In the genomic region with DNA sequence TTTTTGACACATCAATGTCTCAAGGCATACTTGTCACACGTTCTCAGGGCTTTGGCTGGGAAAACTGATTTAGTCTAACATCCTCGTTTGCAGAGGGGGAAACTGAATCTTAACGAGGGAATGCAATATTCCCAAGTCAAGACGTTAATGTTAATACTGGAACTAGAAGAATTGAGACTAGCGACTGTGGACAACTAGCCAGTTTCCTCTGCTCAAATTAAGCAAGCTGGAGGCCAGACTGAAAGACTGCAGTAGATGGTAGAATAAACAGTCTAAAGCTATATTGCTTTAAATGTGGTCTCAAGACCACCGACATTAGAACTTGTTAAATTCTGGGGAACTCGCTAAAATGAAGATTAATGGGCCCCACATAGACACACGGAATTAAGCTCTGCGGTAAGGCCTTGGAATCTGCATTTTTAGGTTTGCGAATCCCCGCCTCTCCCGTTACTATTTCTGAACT, we compare ENCODE assay signal across 8 cellular contexts. TPM values are rescaled to one million over a fixed set of nuclear protein-coding genes. Genes with fewer than 3 reads are reported as not detected.
DNase-seq lines count a peak whose midpoint lies in the region; ATAC-seq and TF ChIP-seq lines count a peak whose summit lies in the region.

No MANE protein-coding gene starts in this region.

- H4K20me1 ChIP-seq in GM23338 (replicated peaks; ENCODE audit: insufficient read depth) (peaks cover 12% of the 10 kb centered on the region), SU-DHL-6 (ENCODE audit: low read depth, low read length) (no peaks in the 10 kb centered on the region)

- H3K36me3 ChIP-seq in CD4-positive, CD25-positive, alpha-beta regulatory T cell (ENCODE audit: control insufficient read depth, insufficient read depth, low read length): peaks cover 19% of the 10 kb centered on the region
- H3K36me3 ChIP-seq in GM23338 (ENCODE audit: insufficient read depth) (peaks cover 24% of the 10 kb centered on the region), SU-DHL-6 (ENCODE audit: low read length) (peaks cover 17% of the 10 kb centered on the region), rectal smooth muscle tissue (ENCODE audit: control insufficient read depth, insufficient read depth, low read length) (peaks cover 2% of the 10 kb centered on the region)

- peak overlapping the region; percentile 98 to 99 (median 99) for H3K4me3 Mint-ChIP-seq in CD4-positive, CD25-positive, alpha-beta regulatory T cell
- peak overlapping the region; percentile 100 for H3K4me3 Mint-ChIP-seq in GM23338

- H3K9me3 ChIP-seq in CD4-positive, CD25-positive, alpha-beta regulatory T cell (ENCODE audit: control insufficient read depth in 2 of 2, low read length in 2 of 2): no peaks in the 10 kb centered on the region
- H3K9me3 ChIP-seq in SU-DHL-6 (ENCODE audit: insufficient read depth, low read length): no peaks in the 10 kb centered on the region

- H3K4me2 ChIP-seq in GM23338 (peak overlapping the region; percentile 77), SU-DHL-6 (ENCODE audit: low read depth, low read length, poor library complexity, severe bottlenecking) (peak overlapping the region; percentile 82)

- no peaks in the 10 kb centered on the region for H3K9me3 Mint-ChIP-seq in CD4-positive, CD25-positive, alpha-beta regulatory T cell
- no peaks in the 10 kb centered on the region for H3K9me3 Mint-ChIP-seq in GM23338

- no peaks in the 10 kb centered on the region for H3F3A ChIP-seq in GM23338 (replicated peaks; ENCODE audit: low read depth)
- H3F3A ChIP-seq in SU-DHL-6 (ENCODE audit: insufficient read depth): peaks cover 19% of the 10 kb centered on the region

- ATAC-seq in CD4-positive, CD25-positive, alpha-beta regulatory T cell (ENCODE audit: low read depth in 2 of 2): no peak
- ATAC-seq in GM23338 (no peak), foreskin keratinocyte (no peak), GM18907 (IDR thresholded peaks at IDR 0.05; ENCODE audit: unreplicated experiment) (no peak), GM18873 (IDR thresholded peaks at IDR 0.05; ENCODE audit: low FRiP score, unreplicated experiment) (no peak)

- H3K36me3 Mint-ChIP-seq in CD4-positive, CD25-positive, alpha-beta regulatory T cell: peaks cover 8% of the 10 kb centered on the region
- H3K36me3 Mint-ChIP-seq in GM23338 (ENCODE audit: low read depth): peaks cover 38% of the 10 kb centered on the region

- peak overlapping the region; percentile 90 for H2AFZ ChIP-seq in GM23338
- H2AFZ ChIP-seq in SU-DHL-6 (ENCODE audit: low read depth, low read length, severe bottlenecking): peak overlapping the region; percentile 91

- H3K4me3 ChIP-seq in CD4-positive, CD25-positive, alpha-beta regulatory T cell (ENCODE audit: low read depth, low read length): peak overlapping the region; percentile 89
- peak overlapping the region; percentile 97 for H3K4me3 ChIP-seq in GM23338
- H3K4me3 ChIP-seq in SU-DHL-6 (ENCODE audit: insufficient read depth, low read length, poor library complexity, severe bottlenecking): peak overlapping the region; percentile 73
- H3K4me3 ChIP-seq in rectal smooth muscle tissue (ENCODE audit: low read length): peak overlapping the region; percentile 77

- no peak for TF ChIP-seq CTCF in GM23338 (conservative IDR thresholded peaks at IDR 0.05; ENCODE audit: low read depth in 2 of 2)
- no peak for TF ChIP-seq CTCF in SU-DHL-6 (IDR thresholded peaks at IDR 0.05; ENCODE audit: insufficient read depth, low read length, poor library complexity, severe bottlenecking)
- no peak for TF ChIP-seq CTCF in foreskin keratinocyte (conservative IDR thresholded peaks at IDR 0.05)

- H3K27me3 Mint-ChIP-seq in CD4-positive, CD25-positive, alpha-beta regulatory T cell: no peaks in the 10 kb centered on the region
- peaks cover 8% of the 10 kb centered on the region for H3K27me3 Mint-ChIP-seq in GM23338 (ENCODE audit: insufficient read depth, low read depth, poor library complexity)

- H3K9ac ChIP-seq in SU-DHL-6 (ENCODE audit: low read length) (peak overlapping the region; percentile 89), rectal smooth muscle tissue (ENCODE audit: low read length) (peak overlapping the region; percentile 38)

- DNase-seq in CD4-positive, CD25-positive, alpha-beta regulatory T cell: no peak
- DNase-seq in GM23338 (ENCODE audit: low spot score): no peak
- no peak for DNase-seq in foreskin keratinocyte
- DNase-seq in foreskin melanocyte: no peak

- H3K27ac Mint-ChIP-seq in CD4-positive, CD25-positive, alpha-beta regulatory T cell: peak overlapping the region; percentile 40 to 99 (median 99)
- peak overlapping the region; percentile 62; the same call in 1 of the 2 replicates for H3K27ac Mint-ChIP-seq in GM23338

- H3K9me2 ChIP-seq in GM23338 (ENCODE audit: insufficient read depth): 0 out of 2 replicates have a peak, but pooled peaks cover 2% of the 10 kb centered on the region
- no peaks in the 10 kb centered on the region for H3K9me2 ChIP-seq in SU-DHL-6 (replicated peaks; ENCODE audit: insufficient read depth, low read length)

- H3K27ac ChIP-seq in CD4-positive, CD25-positive, alpha-beta regulatory T cell (ENCODE audit: insufficient read depth, low read length, poor library complexity, severe bottlenecking): peak overlapping the region; percentile 78
- H3K27ac ChIP-seq in GM23338 (ENCODE audit: low read depth) (no peak overlapping the region; the same call in 1 of the 2 replicates), SU-DHL-6 (ENCODE audit: low read depth, low read length) (peak overlapping the region; percentile 49), foreskin keratinocyte (peak overlapping the region; percentile 19), rectal smooth muscle tissue (ENCODE audit: low read depth, low read length) (peak overlapping the region; percentile 76)

- peaks cover 25 to 59% (median 36%) of the 10 kb centered on the region in 4 donors for H3K4me1 Mint-ChIP-seq in CD4-positive, CD25-positive, alpha-beta regulatory T cell
- peaks cover 8% of the 10 kb centered on the region for H3K4me1 Mint-ChIP-seq in GM23338

- H3K27me3 ChIP-seq in CD4-positive, CD25-positive, alpha-beta regulatory T cell (ENCODE audit: control insufficient read depth, insufficient read depth, low read length): no peaks in the 10 kb centered on the region
- H3K27me3 ChIP-seq in GM23338 (ENCODE audit: insufficient read depth) (no peaks in the 10 kb centered on the region), SU-DHL-6 (ENCODE audit: low read length) (no peaks in the 10 kb centered on the region), foreskin keratinocyte (no peaks in the 10 kb centered on the region), rectal smooth muscle tissue (ENCODE audit: control insufficient read depth, insufficient read depth, low read length) (no peaks in the 10 kb centered on the region)

- H3K4me1 ChIP-seq in CD4-positive, CD25-positive, alpha-beta regulatory T cell (ENCODE audit: control insufficient read depth, insufficient read depth, low read length, poor library complexity, severe bottlenecking): peaks cover 34% of the 10 kb centered on the region
- H3K4me1 ChIP-seq in GM23338 (ENCODE audit: insufficient read depth) (peaks cover 14% of the 10 kb centered on the region), foreskin keratinocyte (peaks cover 6% of the 10 kb centered on the region), rectal smooth muscle tissue (ENCODE audit: control insufficient read depth, insufficient read depth, low read length) (peaks cover 9% of the 10 kb centered on the region)

- H3K79me2 ChIP-seq in GM23338 (replicated peaks; ENCODE audit: insufficient read depth): peaks cover 40% of the 10 kb centered on the region
- H3K79me2 ChIP-seq in SU-DHL-6 (ENCODE audit: insufficient read depth, low read length): peaks cover 34% of the 10 kb centered on the region

TF ChIP-seq in GM23338, 12 proteins besides CTCF, POLR2A, EP300 and RAD21 (continues in another document):
- TF ChIP-seq ZNF331 (CRISPR knock-in tag; IDR thresholded peaks at IDR 0.05; ENCODE audit: low read depth) (no peak), NANOG (IDR thresholded peaks at IDR 0.05; ENCODE audit: borderline replicate concordance) (no peak), ZNF114 (CRISPR knock-in tag; IDR thresholded peaks at IDR 0.05) (no peak), POLR2AphosphoS5 (IDR thresholded peaks at IDR 0.05; ENCODE audit: low read depth) (no peak)
- TF ChIP-seq, protein P1, sequence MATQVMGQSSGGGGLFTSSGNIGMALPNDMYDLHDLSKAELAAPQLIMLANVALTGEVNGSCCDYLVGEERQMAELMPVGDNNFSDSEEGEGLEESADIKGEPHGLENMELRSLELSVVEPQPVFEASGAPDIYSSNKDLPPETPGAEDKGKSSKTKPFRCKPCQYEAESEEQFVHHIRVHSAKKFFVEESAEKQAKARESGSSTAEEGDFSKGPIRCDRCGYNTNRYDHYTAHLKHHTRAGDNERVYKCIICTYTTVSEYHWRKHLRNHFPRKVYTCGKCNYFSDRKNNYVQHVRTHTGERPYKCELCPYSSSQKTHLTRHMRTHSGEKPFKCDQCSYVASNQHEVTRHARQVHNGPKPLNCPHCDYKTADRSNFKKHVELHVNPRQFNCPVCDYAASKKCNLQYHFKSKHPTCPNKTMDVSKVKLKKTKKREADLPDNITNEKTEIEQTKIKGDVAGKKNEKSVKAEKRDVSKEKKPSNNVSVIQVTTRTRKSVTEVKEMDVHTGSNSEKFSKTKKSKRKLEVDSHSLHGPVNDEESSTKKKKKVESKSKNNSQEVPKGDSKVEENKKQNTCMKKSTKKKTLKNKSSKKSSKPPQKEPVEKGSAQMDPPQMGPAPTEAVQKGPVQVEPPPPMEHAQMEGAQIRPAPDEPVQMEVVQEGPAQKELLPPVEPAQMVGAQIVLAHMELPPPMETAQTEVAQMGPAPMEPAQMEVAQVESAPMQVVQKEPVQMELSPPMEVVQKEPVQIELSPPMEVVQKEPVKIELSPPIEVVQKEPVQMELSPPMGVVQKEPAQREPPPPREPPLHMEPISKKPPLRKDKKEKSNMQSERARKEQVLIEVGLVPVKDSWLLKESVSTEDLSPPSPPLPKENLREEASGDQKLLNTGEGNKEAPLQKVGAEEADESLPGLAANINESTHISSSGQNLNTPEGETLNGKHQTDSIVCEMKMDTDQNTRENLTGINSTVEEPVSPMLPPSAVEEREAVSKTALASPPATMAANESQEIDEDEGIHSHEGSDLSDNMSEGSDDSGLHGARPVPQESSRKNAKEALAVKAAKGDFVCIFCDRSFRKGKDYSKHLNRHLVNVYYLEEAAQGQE (IDR thresholded peaks at IDR 0.05; ENCODE audit: unreplicated experiment): no peak

RNA-seq across cellular contexts. Expression of a gene that starts 0.6 kb away (rescaled TPM):
- total RNA-seq in CD4-positive, CD25-positive, alpha-beta regulatory T cell: 30.6 TPM
- polyA plus RNA-seq in CD4-positive, CD25-positive, alpha-beta regulatory T cell: 10 to 100 TPM; 45.6 to 51.2 (median 48.3) TPM
- total RNA-seq in GM23338 (2014; rRNA removed; shearing (Covaris generic)): 47.7 and 54.2 TPM in 2 replicates
- polyA plus RNA-seq in GM23338 (2016; fragmentation: Nextera tagmentation; extraction: Ambion mirVana) (139 and 156 TPM in 2 replicates), foreskin keratinocyte (12.0 and 21.3 TPM in 2 replicates)
- 34.9 and 51.5 TPM in 2 replicates for total RNA-seq in foreskin keratinocyte

RNA-seq across cellular contexts. Expression of a gene that starts 49.8 kb away (rescaled TPM):
- 11.5 TPM for total RNA-seq in CD4-positive, CD25-positive, alpha-beta regulatory T cell
- polyA plus RNA-seq in CD4-positive, CD25-positive, alpha-beta regulatory T cell: 10 to 100 TPM; 15.7 to 22.2 (median 19.5) TPM
- total RNA-seq in GM23338 (2014; rRNA removed; shearing (Covaris generic)): 39.5 and 43.3 TPM in 2 replicates
- 55.5 and 64.9 TPM in 2 replicates for polyA plus RNA-seq in GM23338 (2016; fragmentation: Nextera tagmentation; extraction: Ambion mirVana)
- 16.4 and 16.6 TPM in 2 replicates for total RNA-seq in foreskin keratinocyte
- 16.3 and 19.1 TPM in 2 replicates for polyA plus RNA-seq in foreskin keratinocyte
